19 cellular contexts compared by ENCODE assay signal in the genomic region with DNA sequence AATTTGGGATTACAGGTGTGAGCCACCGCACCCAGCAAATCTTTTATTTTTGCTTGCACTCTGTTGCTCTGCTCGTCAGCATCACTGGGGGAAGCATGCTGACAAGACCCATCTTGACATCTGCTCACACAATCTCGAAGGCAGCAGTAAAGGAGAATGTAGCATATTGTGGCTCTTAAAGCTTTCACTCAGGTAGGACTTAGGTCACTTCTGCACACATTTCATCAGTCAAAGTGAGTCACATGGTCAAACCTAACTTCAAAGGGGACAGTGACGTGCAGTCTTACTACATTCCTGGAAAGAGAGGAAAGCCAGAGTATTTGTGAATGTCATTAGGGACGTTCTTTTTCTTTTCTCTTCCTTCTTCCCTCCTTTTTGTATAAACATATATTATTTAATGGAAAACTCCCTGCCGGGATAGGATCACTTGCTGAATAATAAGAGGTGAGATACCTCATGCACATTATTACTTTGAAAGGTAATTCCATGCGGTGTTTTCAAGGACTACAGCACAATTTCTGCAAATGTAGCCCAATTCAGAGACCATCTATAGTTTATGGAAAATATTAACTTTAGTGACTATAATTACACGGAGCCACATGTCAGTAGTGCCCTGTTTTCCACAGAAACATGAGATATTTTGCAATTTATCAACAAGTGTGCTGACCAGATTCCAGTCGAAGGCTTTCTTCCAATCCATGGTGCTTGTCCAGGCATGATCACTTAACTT. TPM values are rescaled to one million over a fixed set of nuclear protein-coding genes. Genes with fewer than 3 reads are reported as not detected.
DNase-seq lines count a peak whose midpoint lies in the region; ATAC-seq and TF ChIP-seq lines count a peak whose summit lies in the region.
"Had no signal": no experiment of that assay in that cellular context is flagged by ENCODE, and none has a peak within 500 bp of the region (broad histone marks: within the 10 kb centered on the region; RNA-seq: fewer than 3 reads in every experiment).

No MANE protein-coding gene starts in this region.

- H2BK120ac ChIP-seq in H9 (ENCODE audit: low read depth, low read length, poor library complexity, severe bottlenecking): no peak overlapping the region

- H3K36me3 Mint-ChIP-seq in H9 (ENCODE audit: insufficient read depth in 1 of 3, low read depth in 3 of 3): no peaks in the 10 kb centered on the region
- H3K36me3 Mint-ChIP-seq in mesothelial cell of epicardium: no peaks in the 10 kb centered on the region

- no peak overlapping the region; a peak in 1 of 7 replicates for H3K27ac Mint-ChIP-seq in H9
- H3K27ac Mint-ChIP-seq in mesothelial cell of epicardium: peak overlapping the region; percentile 85
- H3K27ac Mint-ChIP-seq: activated T-helper 17 cell treated with anti-CD3 and anti-CD28 coated beads, Interleukin-2, amount 50 U/mL, for 72 hours had no signal

- no peak overlapping the region for H2AK5ac ChIP-seq in H9 (ENCODE audit: insufficient read length, low read length)

- no peaks in the 10 kb centered on the region for H3K23me2 ChIP-seq in H9 (ENCODE audit: insufficient read length, low read depth, low read length, poor library complexity, severe bottlenecking)

- no peak overlapping the region for H2BK15ac ChIP-seq in H9 (ENCODE audit: low read depth, low read length)

- no peak overlapping the region for H2BK12ac ChIP-seq in H9 (ENCODE audit: insufficient read length, low read depth, low read length)

- peaks cover 2% of the 10 kb centered on the region; the same call in 1 of the 2 replicates for H3K4me1 ChIP-seq in H9 (ENCODE audit: insufficient read depth, low read length)
- peaks cover 23% of the 10 kb centered on the region for H3K4me1 ChIP-seq in RWPE2 (ENCODE audit: insufficient read depth, poor library complexity, severe bottlenecking)

- no peaks in the 10 kb centered on the region for H3K36me3 ChIP-seq in RWPE2 (ENCODE audit: low read depth)

- H3K9me3 ChIP-seq in H9 (ENCODE audit: control insufficient read depth, low read depth, low read length) (no peaks in the 10 kb centered on the region), RWPE2 (ENCODE audit: severe bottlenecking) (no peaks in the 10 kb centered on the region)
- H3K9me3 ChIP-seq: SK-N-SH had no signal

- peak overlapping the region; percentile 5 for H3K4me2 ChIP-seq in H9 (ENCODE audit: insufficient read depth, insufficient read length, low read length)
- H3K4me2 ChIP-seq: KMS-11, SK-N-SH had no signal

- no peak for TF ChIP-seq CTCF in H9 (conservative IDR thresholded peaks at IDR 0.05)
- TF ChIP-seq CTCF in RWPE2 (IDR thresholded peaks at IDR 0.05; ENCODE audit: poor library complexity, severe bottlenecking): peak; percentile 17
- TF ChIP-seq CTCF in fibroblast of mammary gland (conservative IDR thresholded peaks at IDR 0.05; ENCODE audit: control insufficient read depth, insufficient read depth, low read depth, low read length): no peak
- TF ChIP-seq CTCF in mesothelial cell of epicardium (IDR thresholded peaks at IDR 0.05; ENCODE audit: unreplicated experiment): no peak

- H3K9me3 Mint-ChIP-seq in H9 (no peaks in the 10 kb centered on the region), mesothelial cell of epicardium (no peaks in the 10 kb centered on the region)
- H3K9me3 Mint-ChIP-seq: activated T-helper 17 cell treated with anti-CD3 and anti-CD28 coated beads, Interleukin-2, amount 50 U/mL, for 72 hours had no signal

- no peak overlapping the region for H2AFZ ChIP-seq in H9 (ENCODE audit: low read length)

- no peak overlapping the region for H2BK5ac ChIP-seq in H9 (ENCODE audit: insufficient read length, low read length)

- H3K79me2 ChIP-seq in H9 (ENCODE audit: insufficient read depth, low read length): no peaks in the 10 kb centered on the region

- no peak overlapping the region for H3K23ac ChIP-seq in H9 (ENCODE audit: insufficient read length, low read depth, low read length)

- H3K4me1 Mint-ChIP-seq in H9 (peaks cover 19 to 34% of the 10 kb centered on the region in 2 experiments), mesothelial cell of epicardium (peaks cover 68% of the 10 kb centered on the region)
- H3K4me1 Mint-ChIP-seq: activated T-helper 17 cell treated with anti-CD3 and anti-CD28 coated beads, Interleukin-2, amount 50 U/mL, for 72 hours had no signal

- H4K20me1 ChIP-seq in H9 (ENCODE audit: control insufficient read depth, insufficient read depth, insufficient read length): no peaks in the 10 kb centered on the region

- H3K4me3 ChIP-seq in RWPE2 (ENCODE audit: severe bottlenecking) (no peak overlapping the region), fibroblast of mammary gland (ENCODE audit: control insufficient read depth, low read depth, low read length) (no peak overlapping the region)

- no peak overlapping the region for H3K27ac ChIP-seq in H9 (ENCODE audit: insufficient read length, low read depth, low read length)
- peak overlapping the region; percentile 76 for H3K27ac ChIP-seq in RWPE2 (ENCODE audit: poor library complexity, severe bottlenecking)
- H3K27ac ChIP-seq: KMS-11 had no signal

- no peaks in the 10 kb centered on the region for H3K79me1 ChIP-seq in H9 (ENCODE audit: insufficient read depth, low read depth, low read length, poor library complexity, severe bottlenecking)

- H2BK20ac ChIP-seq in H9 (ENCODE audit: low read depth, low read length, poor library complexity, severe bottlenecking): no peak overlapping the region

- no peak overlapping the region for H3K9ac ChIP-seq in H9 (ENCODE audit: extremely low read depth, insufficient read length, low read length)
- H3K9ac ChIP-seq: KMS-11, SK-N-SH had no signal

- H3K14ac ChIP-seq in H9 (ENCODE audit: insufficient read depth, low read length): no peak overlapping the region

- no peak overlapping the region for H3T11ph ChIP-seq in H9 (ENCODE audit: low read length)

- H3K4me3 Mint-ChIP-seq in H9 (no peak overlapping the region), mesothelial cell of epicardium (no peak overlapping the region)
- H3K4me3 Mint-ChIP-seq: activated T-helper 17 cell treated with anti-CD3 and anti-CD28 coated beads, Interleukin-2, amount 50 U/mL, for 72 hours had no signal

- H3K56ac ChIP-seq in H9 (ENCODE audit: insufficient read length, low read depth, low read length): no peak overlapping the region

- no peak overlapping the region for H4K91ac ChIP-seq in H9 (ENCODE audit: insufficient read length, low read depth, low read length)

- no peak overlapping the region for H4K8ac ChIP-seq in H9 (replicated peaks; ENCODE audit: insufficient read length, low read depth, low read length)

- H3K4ac ChIP-seq in H9 (ENCODE audit: low read depth, low read length): no peak overlapping the region

- H3K27me3 Mint-ChIP-seq in H9 (ENCODE audit: low read depth) (no peaks in the 10 kb centered on the region), mesothelial cell of epicardium (ENCODE audit: low read depth) (no peaks in the 10 kb centered on the region)

- DNase-seq in H9: no peak
- DNase-seq in RWPE2 (ENCODE audit: low spot score): no peak
- DNase-seq in fibroblast of mammary gland (ENCODE audit: low read depth): peak; percentile 21
- DNase-seq in mesothelial cell of epicardium (ENCODE audit: low spot score in 2 of 2, unreplicated experiment in 2 of 2): no peak
- no peak for DNase-seq in NCI-H146 treated with DMSO at 0.1 percent for 48 hours (lab: John Stamatoyannopoulos, UW; ENCODE audit: unreplicated experiment)
- no peak for DNase-seq in NCI-H526 treated with DMSO at 0.1 percent for 48 hours (lab: John Stamatoyannopoulos, UW)
- DNase-seq in COLO829 (ENCODE audit: low spot score): no peak
- DNase-seq: amygdala, DMS 273 treated with DMSO at 0.1 percent for 48 hours, GOT3, NCI-H1436, NCI-H446 treated with DMSO at 0.1 percent for 48 hours, SK-N-SH had no signal

- no peaks in the 10 kb centered on the region for H3K27me3 ChIP-seq in H9 (ENCODE audit: insufficient read depth, low read length)
- H3K27me3 ChIP-seq in RWPE2 (ENCODE audit: insufficient read depth, poor library complexity, severe bottlenecking): no peaks in the 10 kb centered on the region

- WGBS in H9 (ENCODE audit: extremely low coverage, insufficient read length, low lambda C conversion rate): no CpG with 5 or more reads among the region's 9 CpGs

- H4K5ac ChIP-seq in H9 (ENCODE audit: insufficient read length, low read depth, low read length): no peak overlapping the region

- peak; percentile 65 for ATAC-seq in RWPE2 (ENCODE audit: low read depth)
- no peak for ATAC-seq in GM18861 (IDR thresholded peaks at IDR 0.05; ENCODE audit: unreplicated experiment)
- ATAC-seq: activated T-helper 17 cell treated with anti-CD3 and anti-CD28 coated beads, Interleukin-2, amount 50 U/mL, for 72 hours had no signal

- H3K18ac ChIP-seq in H9 (ENCODE audit: insufficient read length, low read depth, low read length): no peak overlapping the region

RNA-seq across cellular contexts. Expression of gene ACBD6, which starts 19.3 kb away (rescaled TPM):
- total RNA-seq in H9 (2021): 45.4 and 51.4 TPM in 2 replicates
- total RNA-seq in mesothelial cell of epicardium: 75.2 to 80.5 TPM (median 77.5 TPM) in 3 replicates

RNA-seq across cellular contexts. Expression of gene OVAAL, which starts 37.1 kb away (rescaled TPM):
- total RNA-seq in H9 (2021) (not detected in 2 replicates), mesothelial cell of epicardium (not detected in 3 replicates)
- total RNA-seq: activated T-helper 17 cell treated with anti-CD3 and anti-CD28 coated beads, Interleukin-2, amount 50 U/mL, for 72 hours; fibroblast of lung; mesenteric fat pad; ureter had no signal
